ENCODE assay signal across 8 cellular contexts in the genomic region with DNA sequence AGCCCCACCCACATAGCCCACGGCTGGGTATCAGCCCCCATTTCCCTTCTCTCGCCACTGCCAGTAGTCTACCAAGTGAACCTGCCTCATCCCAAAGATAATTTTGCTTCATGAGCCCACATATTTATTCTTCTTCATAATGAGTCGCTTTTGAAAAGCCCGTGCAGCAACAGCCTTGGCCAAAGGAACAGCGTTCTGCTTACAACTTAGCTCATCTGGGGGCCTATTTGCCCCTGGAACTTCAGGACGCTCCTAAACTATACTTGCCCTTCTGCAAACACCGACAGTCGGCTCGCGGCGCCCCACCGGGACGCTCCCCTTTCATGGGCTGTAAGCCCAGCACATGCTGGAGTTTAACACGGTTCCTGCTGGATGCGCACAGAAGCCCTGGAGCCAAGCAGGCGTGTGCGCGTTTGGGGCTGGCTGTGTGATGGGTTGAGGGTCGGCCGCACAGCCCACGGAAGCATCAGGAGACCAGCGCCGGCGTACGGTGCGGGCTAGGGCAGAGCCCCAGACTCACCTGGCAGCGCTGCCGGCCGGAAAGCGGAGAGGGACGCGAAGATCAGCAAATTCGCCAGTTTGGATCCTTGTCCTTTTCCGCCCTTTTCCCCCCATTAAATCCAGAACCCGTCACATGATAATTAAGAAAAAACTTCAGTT. TPM values are rescaled to one million over a fixed set of nuclear protein-coding genes. Genes with fewer than 3 reads are reported as not detected.
DNase-seq lines count a peak whose midpoint lies in the region; ATAC-seq and TF ChIP-seq lines count a peak whose summit lies in the region.

No MANE protein-coding gene starts in this region.

- BruUV-seq in Caco-2 (replicated peaks; lab: Mats Ljungman, UMichigan), result TSS peak; percentile 80

- H3K27ac ChIP-seq in right cardiac atrium (ENCODE audit: low read length), result peak overlapping the region; percentile 53

- H3K9me3 Mint-ChIP-seq in Caco-2 (ENCODE audit: unreplicated experiment), result no peaks in the 10 kb centered on the region
- no peaks in the 10 kb centered on the region for H3K9me3 Mint-ChIP-seq in activated T-helper 1 cell treated with anti-CD3 and anti-CD28 coated beads, Interleukin-12 subunit alpha, Interleukin-12 subunit beta, Interleukin-2, Interleukin-4 antibody, amounts not matched to agents 30 ng/mL and 10 ng/mL and 1 ng/mL, durations not matched to agents 14 hours and 24 hours and 36 hours

- no peak for TF ChIP-seq CTCF in Caco-2 (IDR thresholded peaks at IDR 0.05; ENCODE audit: insufficient read depth in 1 of 2, low read depth in 1 of 2, low read length in 1 of 2, severe bottlenecking in 1 of 2, unreplicated experiment in 1 of 2)

- POLR2A ChIA-PET in Caco-2 (lab: Charles Lee), result interaction anchor here (0.5 to 1.4 kb wide), 4 partner anchors 14 to 118 kb away, joined by 3 to 7 read pairs (median 5); no protein-coding TSS in a partner anchor

- H3K4me3 ChIP-seq in Caco-2 (ENCODE audit: low read depth, low read length), result peak overlapping the region; percentile 97
- peak overlapping the region; percentile 72 for H3K4me3 ChIP-seq in right cardiac atrium (ENCODE audit: low read length)
- peak overlapping the region; percentile 86 for H3K4me3 ChIP-seq in skeletal muscle cell (ENCODE audit: low read depth, low read length)

- peak overlapping the region; percentile 93 for H3K27ac Mint-ChIP-seq in Caco-2 (ENCODE audit: unreplicated experiment)
- H3K27ac Mint-ChIP-seq in activated T-helper 1 cell treated with anti-CD3 and anti-CD28 coated beads, Interleukin-12 subunit alpha, Interleukin-12 subunit beta, Interleukin-2, Interleukin-4 antibody, amounts not matched to agents 30 ng/mL and 10 ng/mL and 1 ng/mL, durations not matched to agents 14 hours and 24 hours and 36 hours, result peak overlapping the region; percentile 92

- peaks cover 27% of the 10 kb centered on the region for H3K4me1 Mint-ChIP-seq in Caco-2 (ENCODE audit: low read depth, unreplicated experiment)
- peaks cover 52% of the 10 kb centered on the region for H3K4me1 Mint-ChIP-seq in activated T-helper 1 cell treated with anti-CD3 and anti-CD28 coated beads, Interleukin-12 subunit alpha, Interleukin-12 subunit beta, Interleukin-2, Interleukin-4 antibody, amounts not matched to agents 30 ng/mL and 10 ng/mL and 1 ng/mL, durations not matched to agents 14 hours and 24 hours and 36 hours (ENCODE audit: low read depth)

- CTCF ChIA-PET in Caco-2 (lab: Charles Lee), result interaction anchor here (0.8 to 1.2 kb wide), 6 partner anchors 14 to 146 kb away, joined by 3 to 6 read pairs (median 4); no protein-coding TSS in a partner anchor

- DNase-seq in Caco-2 (peak in 1 of 2 experiments; percentile 41), right cardiac atrium (peak in 2 of 3 donors; percentile 39 to 76), skeletal muscle cell (ENCODE audit: low read depth) (no peak), mesenteric fat pad (ENCODE audit: low spot score) (no peak), NCI-H2196 treated with DMSO at 0.1 percent for 48 hours (lab: John Stamatoyannopoulos, UW; ENCODE audit: unreplicated experiment) (no peak)
- no peak for DNase-seq in activated T-helper 1 cell treated with anti-CD3 and anti-CD28 coated beads, Interleukin-12 subunit alpha, Interleukin-12 subunit beta, Interleukin-2, Interleukin-4 antibody, amounts not matched to agents 30 ng/mL and 10 ng/mL and 1 ng/mL, durations not matched to agents 14 hours and 24 hours and 36 hours (ENCODE audit: low spot score)

- peaks cover 46% of the 10 kb centered on the region for H3K36me3 Mint-ChIP-seq in Caco-2 (ENCODE audit: insufficient read depth, unreplicated experiment)
- peaks cover 14% of the 10 kb centered on the region for H3K36me3 Mint-ChIP-seq in activated T-helper 1 cell treated with anti-CD3 and anti-CD28 coated beads, Interleukin-12 subunit alpha, Interleukin-12 subunit beta, Interleukin-2, Interleukin-4 antibody, amounts not matched to agents 30 ng/mL and 10 ng/mL and 1 ng/mL, durations not matched to agents 14 hours and 24 hours and 36 hours (ENCODE audit: low read depth)

- under 1% methylated on average over 35 of the region's 35 CpGs for WGBS in right cardiac atrium

- H3K27me3 Mint-ChIP-seq in Caco-2 (ENCODE audit: insufficient read depth, unreplicated experiment), result no peaks in the 10 kb centered on the region
- no peaks in the 10 kb centered on the region for H3K27me3 Mint-ChIP-seq in activated T-helper 1 cell treated with anti-CD3 and anti-CD28 coated beads, Interleukin-12 subunit alpha, Interleukin-12 subunit beta, Interleukin-2, Interleukin-4 antibody, amounts not matched to agents 30 ng/mL and 10 ng/mL and 1 ng/mL, durations not matched to agents 14 hours and 24 hours and 36 hours (ENCODE audit: insufficient read depth)

- H3K9me3 ChIP-seq in Caco-2, result no peaks in the 10 kb centered on the region
- H3K9me3 ChIP-seq in right cardiac atrium (ENCODE audit: control insufficient read depth, low read length), result no peaks in the 10 kb centered on the region

- peak; percentile 31 for ATAC-seq in GM19397 (IDR thresholded peaks at IDR 0.05; ENCODE audit: unreplicated experiment)
- peak; percentile 31 for ATAC-seq in HG03342 (IDR thresholded peaks at IDR 0.05; ENCODE audit: unreplicated experiment)
- ATAC-seq in right cardiac atrium, result peak; percentile 26 to 46

- no peaks in the 10 kb centered on the region for H3K36me3 ChIP-seq in Caco-2 (ENCODE audit: control insufficient read depth, insufficient read depth, low read length)

- H3K4me3 Mint-ChIP-seq in Caco-2 (ENCODE audit: unreplicated experiment), result peak overlapping the region; percentile 99
- H3K4me3 Mint-ChIP-seq in activated T-helper 1 cell treated with anti-CD3 and anti-CD28 coated beads, Interleukin-12 subunit alpha, Interleukin-12 subunit beta, Interleukin-2, Interleukin-4 antibody, amounts not matched to agents 30 ng/mL and 10 ng/mL and 1 ng/mL, durations not matched to agents 14 hours and 24 hours and 36 hours, result peak overlapping the region; percentile 95

- peaks cover 19% of the 10 kb centered on the region for H3K4me1 ChIP-seq in Caco-2
- H3K4me1 ChIP-seq in right cardiac atrium (ENCODE audit: control insufficient read depth, insufficient read depth, low read length), result no peaks in the 10 kb centered on the region

- no peaks in the 10 kb centered on the region for H3K27me3 ChIP-seq in Caco-2 (replicated peaks; ENCODE audit: control insufficient read depth, insufficient read depth, low read length)
- H3K27me3 ChIP-seq in right cardiac atrium (ENCODE audit: control insufficient read depth, insufficient read depth), result no peaks in the 10 kb centered on the region

- intact Hi-C loops in Caco-2 (cut with micrococcal nuclease; ENCODE audit: unreplicated experiment) (loop anchor here (1.0 to 5.0 kb wide), 6 partner anchors 13 to 139 kb away; no protein-coding TSS in a partner anchor), right cardiac atrium (cut with DNase I) (no loop called here)
- intact Hi-C loops in activated T-helper 1 cell treated with anti-CD3 and anti-CD28 coated beads, Interleukin-12 subunit alpha, Interleukin-12 subunit beta, Interleukin-2, Interleukin-4 antibody, amounts not matched to agents 30 ng/mL and 10 ng/mL and 1 ng/mL, durations not matched to agents 14 hours and 24 hours and 36 hours (cut with micrococcal nuclease), result loop anchor here (1.0 to 10.0 kb wide), 6 partner anchors 102 to 383 kb away; a partner anchor contains a TSS

RNA-seq across cellular contexts. Expression of a gene that starts 0.4 kb away (rescaled TPM):
- total RNA-seq in Caco-2 (2022) (18.9 and 19.6 TPM in 2 replicates), right cardiac atrium (1 to 10 TPM; 7.9 to 9.8 (median 9.1) TPM), mesenteric fat pad (13.4 TPM)
- total RNA-seq in activated T-helper 1 cell treated with anti-CD3 and anti-CD28 coated beads, Interleukin-12 subunit alpha, Interleukin-12 subunit beta, Interleukin-2, Interleukin-4 antibody, amounts not matched to agents 30 ng/mL and 10 ng/mL and 1 ng/mL, durations not matched to agents 14 hours and 24 hours and 36 hours, result 9.0 and 11.0 TPM in 2 replicates
- 16.3 TPM for polyA plus RNA-seq in right cardiac atrium

RNA-seq across cellular contexts. Expression of a gene that starts 0.7 kb away (rescaled TPM):
- 33.8 and 36.9 TPM in 2 replicates for total RNA-seq in Caco-2 (2022)
- total RNA-seq in activated T-helper 1 cell treated with anti-CD3 and anti-CD28 coated beads, Interleukin-12 subunit alpha, Interleukin-12 subunit beta, Interleukin-2, Interleukin-4 antibody, amounts not matched to agents 30 ng/mL and 10 ng/mL and 1 ng/mL, durations not matched to agents 14 hours and 24 hours and 36 hours, result 30.9 and 31.2 TPM in 2 replicates
- 10 to 100 TPM; 17.9 to 20.3 (median 18.3) TPM for total RNA-seq in right cardiac atrium
- polyA plus RNA-seq in right cardiac atrium, result 8.4 TPM
- total RNA-seq in mesenteric fat pad, result 14.5 TPM

Comparison
In these comparisons a context has a peak if more than half of its experiments do, and no peak if none do; other contexts are left out.
1. DNase-seq: peak in right cardiac atrium (2 of 3); none in activated T-helper 1 cell treated with anti-CD3 and anti-CD28 coated beads, Interleukin-12 subunit alpha, Interleukin-12 subunit beta, Interleukin-2, Interleukin-4 antibody, amounts not matched to agents 30 ng/mL and 10 ng/mL and 1 ng/mL, durations not matched to agents 14 hours and 24 hours and 36 hours (single experiment), skeletal muscle cell (single experiment), mesenteric fat pad (single experiment) and NCI-H2196 treated with DMSO at 0.1 percent for 48 hours (single experiment).
2. intact Hi-C loops: an anchor here in Caco-2 (1.0 to 5.0 kb wide) and activated T-helper 1 cell treated with anti-CD3 and anti-CD28 coated beads, Interleukin-12 subunit alpha, Interleukin-12 subunit beta, Interleukin-2, Interleukin-4 antibody, amounts not matched to agents 30 ng/mL and 10 ng/mL and 1 ng/mL, durations not matched to agents 14 hours and 24 hours and 36 hours (1.0 to 10.0 kb wide); none called in right cardiac atrium.
3. Peak in every context shown above with its lines, with median percentiles within 50 percentile points of each other: H3K4me3 ChIP-seq and ATAC-seq.